1 cellular context compared by ENCODE assay signal in genomic region chr3:98022978-98023820, GRCh38.
TF ChIP-seq lines count a peak whose summit lies in the region.

No MANE protein-coding gene starts in this region.

TF ChIP-seq in H1, 55 proteins besides CTCF, POLR2A, EP300 and RAD21 (continued from another document):
- TF ChIP-seq, protein P1, sequence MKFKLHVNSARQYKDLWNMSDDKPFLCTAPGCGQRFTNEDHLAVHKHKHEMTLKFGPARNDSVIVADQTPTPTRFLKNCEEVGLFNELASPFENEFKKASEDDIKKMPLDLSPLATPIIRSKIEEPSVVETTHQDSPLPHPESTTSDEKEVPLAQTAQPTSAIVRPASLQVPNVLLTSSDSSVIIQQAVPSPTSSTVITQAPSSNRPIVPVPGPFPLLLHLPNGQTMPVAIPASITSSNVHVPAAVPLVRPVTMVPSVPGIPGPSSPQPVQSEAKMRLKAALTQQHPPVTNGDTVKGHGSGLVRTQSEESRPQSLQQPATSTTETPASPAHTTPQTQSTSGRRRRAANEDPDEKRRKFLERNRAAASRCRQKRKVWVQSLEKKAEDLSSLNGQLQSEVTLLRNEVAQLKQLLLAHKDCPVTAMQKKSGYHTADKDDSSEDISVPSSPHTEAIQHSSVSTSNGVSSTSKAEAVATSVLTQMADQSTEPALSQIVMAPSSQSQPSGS (IDR thresholded peaks at IDR 0.05; ENCODE audit: low read length): no peak
- TF ChIP-seq PHF8 (conservative IDR thresholded peaks at IDR 0.05; ENCODE audit: low read depth, low read length) (no peak), YY1 (IDR thresholded peaks at IDR 0.05; ENCODE audit: low read depth, low read length) (peak; percentile 46; the same call in 1 of the 2 replicates), BCL11A (IDR thresholded peaks at IDR 0.05; ENCODE audit: low read depth in 2 of 2, low read length in 2 of 2) (no peak)
